In the genomic region with DNA sequence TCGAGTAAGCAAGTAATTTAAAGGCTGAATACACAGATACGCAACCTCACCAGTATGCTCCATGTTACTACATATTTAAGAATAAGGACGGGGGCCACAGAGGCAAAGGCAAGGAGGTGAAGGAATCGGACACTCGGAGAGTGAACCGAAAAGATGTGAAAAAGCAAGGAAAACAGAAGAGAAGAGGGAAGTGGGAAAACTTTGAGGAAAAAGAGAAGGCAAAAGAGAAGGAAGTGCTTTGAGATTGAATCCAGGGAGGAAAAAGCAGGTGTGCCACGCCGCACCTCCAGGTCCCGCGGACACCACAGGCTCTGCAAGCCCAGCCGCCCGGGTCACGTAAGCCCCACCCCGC, we compare ENCODE assay signal across 8 cellular contexts. TPM values are rescaled to one million over a fixed set of nuclear protein-coding genes. Genes with fewer than 3 reads are reported as not detected.
A peak's percentile ranks its signal among the peaks of the same experiment; 100 is the strongest.
DNase-seq lines count a peak whose midpoint lies in the region; ATAC-seq, FAIRE-seq and TF ChIP-seq lines count a peak whose summit lies in the region.

No MANE protein-coding gene starts in this region.

- H2AK5ac ChIP-seq in H1 (ENCODE audit: low read depth, low read length) = no peak overlapping the region

- DNase-seq in BJ (ENCODE audit: low read depth) (no peak), MG63 (no peak), H1 (ENCODE audit: low read depth in 1 of 2, low spot score in 2 of 2) (no peak), neural crest cell (ENCODE audit: low read depth, low spot score) (no peak), islet precursor cell (no peak), SIG-M5 treated with dmso at 0.1 percent for 504 hours (lab: John Stamatoyannopoulos, UW; ENCODE audit: unreplicated experiment) (no peak), NCI-H1092 (lab: John Stamatoyannopoulos, UW) (no peak)

- H4K5ac ChIP-seq in H1 (ENCODE audit: insufficient read length, low read depth, low read length) = no peak overlapping the region

- peaks cover 21% of the 10 kb centered on the region for H3K4me1 Mint-ChIP-seq in neural crest cell

- 11% methylated on average over 6 of the region's 14 CpGs; no CpG with 5 or more reads in 1 of the 2 experiments for WGBS in H1 (ENCODE audit: extremely low coverage in 1 of 2, insufficient coverage in 1 of 2, insufficient read length in 1 of 2, insufficient replicate concordance in 2 of 2, low coverage in 1 of 2, low lambda C conversion rate in 2 of 2, missing lambda C conversion rate in 1 of 2), 2 experiments

- H3K27ac ChIP-seq in H1 (ENCODE audit: low read depth, low read length) = 0 out of 2 replicates have a peak overlapping the region, but pooled peaks have one; percentile 65

- no peak for TF ChIP-seq EP300 in H1 (IDR thresholded peaks at IDR 0.05; ENCODE audit: borderline replicate concordance in 1 of 2, low read depth in 2 of 2, low read length in 2 of 2)

- TF ChIP-seq CTCF in BJ (IDR thresholded peaks at IDR 0.05; ENCODE audit: insufficient read depth, low read depth, low read length) (no peak), H1 (IDR thresholded peaks at IDR 0.05; ENCODE audit: control extremely low read depth in 1 of 3, insufficient read depth in 1 of 3, low read depth in 1 of 3, low read length in 3 of 3) (no peak), neural crest cell (conservative IDR thresholded peaks at IDR 0.05) (no peak)

- CTCF ChIA-PET in BJ (lab: Yijun Ruan, JAX) = interaction anchor here (0.6 kb wide), 1 partner anchor 198 kb away, joined by 3 read pairs; no protein-coding TSS in a partner anchor
- CTCF ChIA-PET in H1 (lab: Charles Lee; ENCODE audit: partially characterized antibody) = no interaction called here

- POLR2A ChIA-PET in BJ (lab: Charles Lee) = no interaction called here
- POLR2A ChIA-PET in H1 (lab: Charles Lee; ENCODE audit: partially characterized antibody) = interaction anchor here (0.5 to 2.4 kb wide), 15 partner anchors 10 to 112 kb away, joined by 3 to 15 read pairs (median 4); no protein-coding TSS in a partner anchor

- H2BK5ac ChIP-seq in H1 (ENCODE audit: low read depth, low read length) = peak overlapping the region; percentile 77; the same call in 1 of the 2 replicates

- peaks cover 0 to 6% (median 0%) of the 10 kb centered on the region in 4 experiments; a peak in 2 of 7 replicates for H3K4me1 ChIP-seq in H1 (replicated peaks in 1 of 4; ENCODE audit: control insufficient read depth in 3 of 4, insufficient read depth in 4 of 4, low read length in 3 of 4)

- H3K4ac ChIP-seq in H1 (replicated peaks; ENCODE audit: insufficient read length, low read depth, low read length) = no peak overlapping the region

- H3K14ac ChIP-seq in H1 (ENCODE audit: insufficient read length) = no peak overlapping the region

- no peak for TF ChIP-seq RAD21 in H1 (IDR thresholded peaks at IDR 0.05 in 1 of 2, conservative IDR thresholded peaks at IDR 0.05 in 1 of 2; ENCODE audit: low read depth in 2 of 2, low read length in 2 of 2)

- H3K27ac Mint-ChIP-seq in neural crest cell (ENCODE audit: unreplicated experiment) = no peak overlapping the region

- H3K36me3 Mint-ChIP-seq in neural crest cell (ENCODE audit: low read depth) = peaks cover 4% of the 10 kb centered on the region

- no peak overlapping the region for H3K18ac ChIP-seq in H1 (ENCODE audit: extremely low read depth, low read length)

- peaks cover 8% of the 10 kb centered on the region for H3K9me3 ChIP-seq in MG63
- no peaks in the 10 kb centered on the region for H3K9me3 ChIP-seq in H1 (ENCODE audit: insufficient read depth in 2 of 2, low read depth in 1 of 2, low read length in 1 of 2)

- H2AFZ ChIP-seq in H1 (ENCODE audit: low read length) = peak overlapping the region; percentile 34; the same call in 1 of the 2 replicates

- no peak overlapping the region for H4K91ac ChIP-seq in H1 (replicated peaks; ENCODE audit: insufficient read length, low read length)

- no peak overlapping the region for H3K23ac ChIP-seq in H1 (ENCODE audit: insufficient read length)

- no peak overlapping the region for H3K56ac ChIP-seq in H1 (replicated peaks; ENCODE audit: insufficient read length, low read depth, low read length)

- ATAC-seq in GM21381 (IDR thresholded peaks at IDR 0.05; ENCODE audit: unreplicated experiment) = peak; percentile 5

- H4K20me1 ChIP-seq in H1 (replicated peaks in 1 of 2; ENCODE audit: control insufficient read depth in 1 of 2, insufficient read depth in 2 of 2, low read length in 2 of 2) = no peaks in the 10 kb centered on the region

- H3K4me2 ChIP-seq in H1 (ENCODE audit: insufficient read depth in 1 of 2, low read depth in 2 of 2, low read length in 2 of 2) = peak overlapping the region; percentile 63 to 70

- H3K9ac ChIP-seq in H1 (replicated peaks in 1 of 4; ENCODE audit: extremely low read depth in 1 of 4, low read depth in 3 of 4, low read length in 3 of 4) = peak overlapping the region in 3 of 4 experiments; percentile 73 to 79 (median 74); a peak in 6 of 7 replicates

- no peak overlapping the region for H4K8ac ChIP-seq in H1 (ENCODE audit: extremely low read depth, insufficient read depth, low read length)

- H3K23me2 ChIP-seq in H1 (ENCODE audit: low read depth, low read length) = no peaks in the 10 kb centered on the region

- H3K4me3 ChIP-seq in BJ (ENCODE audit: low read depth, low read length) (peak overlapping the region; percentile 58), MG63 (peak overlapping the region; percentile 98), H1 (ENCODE audit: extremely low read depth in 1 of 4, insufficient read depth in 2 of 4, low read depth in 3 of 4, low read length in 4 of 4) (peak overlapping the region; percentile 68 to 86 (median 78))

- no peak for FAIRE-seq in H1 (lab: Jason Lieb, UNC)

- H3K9me3 Mint-ChIP-seq in neural crest cell = no peaks in the 10 kb centered on the region

- H2BK15ac ChIP-seq in H1 (ENCODE audit: low read length) = no peak overlapping the region

- H3K79me1 ChIP-seq in H1 (ENCODE audit: low read depth, low read length) = no peaks in the 10 kb centered on the region

- peak overlapping the region; percentile 91 for H3K4me3 Mint-ChIP-seq in neural crest cell

- H2BK20ac ChIP-seq in H1 (ENCODE audit: low read length) = no peak overlapping the region

- H3K79me2 ChIP-seq in H1 (ENCODE audit: control insufficient read depth in 1 of 2, insufficient read depth in 2 of 2, low read length in 2 of 2) = peaks cover 11 to 47% of the 10 kb centered on the region in 2 experiments

- no peaks in the 10 kb centered on the region for H3K27me3 Mint-ChIP-seq in neural crest cell (ENCODE audit: low read depth)

- TF ChIP-seq POLR2A in H1 (IDR thresholded peaks at IDR 0.05; ENCODE audit: control extremely low read depth in 1 of 2, low read depth in 2 of 2, low read length in 2 of 2) = peak; percentile 90 to 97

- H3K36me3 ChIP-seq in BJ (ENCODE audit: control insufficient read depth, insufficient read depth, low read length) (no peaks in the 10 kb centered on the region), MG63 (peaks cover 22% of the 10 kb centered on the region), H1 (ENCODE audit: control insufficient read depth in 2 of 4, insufficient read depth in 4 of 4, low read length in 3 of 4) (peaks cover 0 to 4% (median 0%) of the 10 kb centered on the region in 4 experiments; a peak in 1 of 8 replicates)

- H3K27me3 ChIP-seq in BJ (ENCODE audit: control insufficient read depth, insufficient read depth, low read length) = no peaks in the 10 kb centered on the region
- H3K27me3 ChIP-seq in MG63 = no peaks in the 10 kb centered on the region
- H3K27me3 ChIP-seq in H1 (replicated peaks in 1 of 4; ENCODE audit: control insufficient read depth in 3 of 4, extremely low read depth in 1 of 4, insufficient read depth in 3 of 4, low read length in 3 of 4) = no peaks in the 10 kb centered on the region

- no peak overlapping the region for H2BK12ac ChIP-seq in H1 (ENCODE audit: low read depth, low read length)

- no peak overlapping the region for H2BK120ac ChIP-seq in H1 (replicated peaks; ENCODE audit: low read depth, low read length)

TF ChIP-seq in H1, 55 proteins besides CTCF, POLR2A, EP300 and RAD21 (continues in another document):
- peak; percentile 79 for TF ChIP-seq TAF1 (IDR thresholded peaks at IDR 0.05; ENCODE audit: low read depth, low read length)
- TF ChIP-seq FOSL1 (IDR thresholded peaks at IDR 0.05; ENCODE audit: insufficient read depth, low read depth, low read length) = no peak
- TF ChIP-seq POLR2AphosphoS5 (IDR thresholded peaks at IDR 0.05; ENCODE audit: low read depth, low read length) = peak; percentile 95
- TF ChIP-seq EZH2 (IDR thresholded peaks at IDR 0.05; ENCODE audit: low read depth, low read length, severe bottlenecking) = no peak
- no peak for TF ChIP-seq SP2 (IDR thresholded peaks at IDR 0.05; ENCODE audit: low read length)
- TF ChIP-seq PHF8 (conservative IDR thresholded peaks at IDR 0.05; ENCODE audit: low read depth, low read length) = peak; percentile 46
- TF ChIP-seq POU5F1 (IDR thresholded peaks at IDR 0.05; ENCODE audit: low read depth, low read length) = no peak

RNA-seq across cellular contexts. Expression of a gene that starts 0.4 kb away (rescaled TPM):
- polyA plus RNA-seq in BJ (2011; rRNA removed) (12.0 and 16.1 TPM in 2 replicates), H1 (2011; rRNA removed) (11.6 and 15.5 TPM in 2 replicates)
- polyA minus RNA-seq in BJ (2011; rRNA and poly(A)+ RNA removed) = 9.6 and 16.4 TPM in 2 replicates
- total RNA-seq in MG63 (2014; rRNA removed; shearing (Covaris generic); ENCODE audit: low replicate concordance) = 9.3 and 10.5 TPM in 2 replicates
- total RNA-seq in H1 (2021; fragmentation: NEBNext Ultra II Directional; extraction: Animal tissue kit (Norgen Biotek cat#: 25700)) = 42.1 and 43.6 TPM in 2 replicates
- 13.8 TPM for polyA plus RNA-seq in H1 (2011; cell fraction: cytosol; rRNA removed)
- 18.0 TPM for polyA plus RNA-seq in H1 (2011; cell fraction: nucleus; rRNA removed)
- polyA plus RNA-seq in H1 (2012, experiment 1 of 2) = 14.1 to 29.8 TPM (median 26.3 TPM) in 4 replicates
- polyA plus RNA-seq in H1 (2012, experiment 2 of 2) = 4.3 TPM
- 10.4 TPM for polyA plus RNA-seq in H1 (2013, experiment 1 of 2)
- polyA plus RNA-seq in H1 (2013, experiment 2 of 2) = 12.1 TPM
- 43.3 and 59.3 TPM in 2 replicates for polyA minus RNA-seq in H1 (2011; rRNA and poly(A)+ RNA removed)
- 14.6 TPM for polyA minus RNA-seq in H1 (2011; cell fraction: cytosol; rRNA and poly(A)+ RNA removed)
- polyA minus RNA-seq in H1 (2011; cell fraction: nucleus; rRNA and poly(A)+ RNA removed) = 40.9 TPM
- total RNA-seq in neural crest cell = 33.5 and 36.8 TPM in 2 replicates

RNA-seq across cellular contexts. Expression of a gene that starts 4.7 kb away (rescaled TPM):
- 6.7 and 22.8 TPM in 2 replicates for polyA plus RNA-seq in BJ (2011; rRNA removed)
- 3.3 and 3.9 TPM in 2 replicates for polyA minus RNA-seq in BJ (2011; rRNA and poly(A)+ RNA removed)
- 31.5 and 220 TPM in 2 replicates for total RNA-seq in MG63 (2014; rRNA removed; shearing (Covaris generic); ENCODE audit: low replicate concordance)
- total RNA-seq in H1 (2021; fragmentation: NEBNext Ultra II Directional; extraction: Animal tissue kit (Norgen Biotek cat#: 25700)) = 97.0 and 103 TPM in 2 replicates
- polyA plus RNA-seq in H1 (2011; rRNA removed) = 26.7 and 58.9 TPM in 2 replicates
- 136 TPM for polyA plus RNA-seq in H1 (2011; cell fraction: cytosol; rRNA removed)
- 7.1 TPM for polyA plus RNA-seq in H1 (2011; cell fraction: nucleus; rRNA removed)
- polyA plus RNA-seq in H1 (2012, experiment 1 of 2) = 48.6 to 101 TPM (median 68.8 TPM) in 4 replicates
- polyA plus RNA-seq in H1 (2012, experiment 2 of 2) = 729 TPM
- 211 TPM for polyA plus RNA-seq in H1 (2013, experiment 1 of 2)
- polyA plus RNA-seq in H1 (2013, experiment 2 of 2) = 214 TPM
- polyA minus RNA-seq in H1 (2011; rRNA and poly(A)+ RNA removed) = 9.0 and 9.6 TPM in 2 replicates
- polyA minus RNA-seq in H1 (2011; cell fraction: cytosol; rRNA and poly(A)+ RNA removed) = 6.8 TPM
- 18.4 TPM for polyA minus RNA-seq in H1 (2011; cell fraction: nucleus; rRNA and poly(A)+ RNA removed)
- total RNA-seq in neural crest cell = 89.0 and 101 TPM in 2 replicates
